Comparison of ENCODE assay signal across 7 cellular contexts in the genomic region with DNA sequence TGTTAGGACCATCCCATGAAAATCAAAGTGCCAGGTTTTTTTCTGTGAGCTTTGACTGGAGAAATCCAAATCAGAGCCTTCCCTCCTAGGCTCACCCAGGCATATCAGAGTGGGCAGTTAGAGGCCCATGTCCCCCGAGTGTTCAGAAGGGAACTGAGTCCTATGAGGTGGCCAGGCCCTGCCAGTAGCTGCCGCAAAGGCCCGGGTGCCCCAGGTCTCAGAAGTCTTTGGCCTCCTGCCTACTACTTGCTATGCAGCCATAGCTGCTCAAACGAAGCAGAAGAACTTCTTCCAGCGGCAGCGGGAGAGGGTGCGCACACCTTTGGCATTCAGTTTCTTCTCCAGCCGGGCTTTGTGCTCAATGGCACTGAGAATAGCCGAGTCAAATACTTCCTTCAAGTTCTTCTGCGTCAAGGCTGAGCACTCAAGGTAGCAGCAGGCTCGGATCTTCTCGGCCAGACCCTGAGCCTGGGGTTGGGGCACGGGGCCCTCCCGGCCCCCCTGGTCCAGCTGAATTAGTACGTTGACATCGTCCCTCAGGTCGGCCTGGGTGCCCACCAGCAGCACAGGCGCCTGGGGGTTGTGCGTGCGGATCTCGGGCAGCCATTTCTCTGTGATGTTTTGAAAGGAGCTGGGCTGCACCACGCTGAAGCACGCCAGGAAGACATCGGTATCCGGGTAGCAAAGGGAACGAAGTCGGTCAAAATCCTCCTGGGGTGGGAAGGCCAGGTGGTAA. TPM values are rescaled to one million over a fixed set of nuclear protein-coding genes. Genes with fewer than 3 reads are reported as not detected.
DNase-seq lines count a peak whose midpoint lies in the region; ATAC-seq, FAIRE-seq and TF ChIP-seq lines count a peak whose summit lies in the region.
"Had no signal": no experiment of that assay in that cellular context is flagged by ENCODE, and none has a peak within 500 bp of the region (broad histone marks: within the 10 kb centered on the region; RNA-seq: fewer than 3 reads in every experiment).

No MANE protein-coding gene starts in this region.

- H3K4me1 Mint-ChIP-seq in T-cell (peaks cover 7 to 11% (median 8%) of the 10 kb centered on the region in 3 donors), mesothelial cell of epicardium (peaks cover 18% of the 10 kb centered on the region)

- no peak for FAIRE-seq in D721Med (lab: Jason Lieb, UNC)

- CTCF ChIA-PET in T-cell (lab: Charles Lee): interaction anchor here (0.6 to 1.6 kb wide), 7 partner anchors 13 to 61 kb away, joined by 3 to 9 read pairs (median 4); a partner anchor contains a TSS

- H3K36me3 Mint-ChIP-seq in T-cell (no peaks in the 10 kb centered on the region), mesothelial cell of epicardium (no peaks in the 10 kb centered on the region)

- H3K27ac Mint-ChIP-seq in T-cell (no peak overlapping the region), mesothelial cell of epicardium (no peak overlapping the region)

- TF ChIP-seq CTCF in D721Med (IDR thresholded peaks at IDR 0.05; ENCODE audit: insufficient read depth, missing control alignments): no peak
- TF ChIP-seq CTCF in mesothelial cell of epicardium (IDR thresholded peaks at IDR 0.05; ENCODE audit: unreplicated experiment): no peak

- POLR2A ChIA-PET in T-cell (lab: Charles Lee): no interaction called here

- DNase-seq in D721Med (ENCODE audit: insufficient read length, low spot score) (peak; percentile 12), T-cell (no peak), mesothelial cell of epicardium (ENCODE audit: low spot score in 2 of 2, unreplicated experiment in 2 of 2) (no peak), occipital lobe (lab: John Stamatoyannopoulos, UW) (no peak), GM19238 (ENCODE audit: insufficient read length, low spot score) (no peak)

- H3K4me3 Mint-ChIP-seq in T-cell: peak overlapping the region; percentile 65 to 84 (median 75)
- peak overlapping the region; percentile 70 for H3K4me3 Mint-ChIP-seq in mesothelial cell of epicardium

- ATAC-seq in T-cell (replicated peaks in 1 of 4): no peak
- ATAC-seq in HG02885 (IDR thresholded peaks at IDR 0.05; ENCODE audit: poor library complexity, unreplicated experiment): no peak

- H3K9me3 Mint-ChIP-seq in T-cell: no peaks in the 10 kb centered on the region
- H3K9me3 Mint-ChIP-seq in mesothelial cell of epicardium: no peaks in the 10 kb centered on the region

- H3K27me3 Mint-ChIP-seq in T-cell (peaks cover 3 to 6% of the 10 kb centered on the region in 2 donors), mesothelial cell of epicardium (ENCODE audit: low read depth) (peaks cover 16% of the 10 kb centered on the region)

RNA-seq across cellular contexts. Expression of a gene that starts 1.1 kb away (rescaled TPM):
- total RNA-seq in T-cell: not detected
- 3.4 to 4.4 TPM (median 3.4 TPM) in 3 replicates for total RNA-seq in mesothelial cell of epicardium
- 10.8 TPM for total RNA-seq in occipital lobe

RNA-seq across cellular contexts. Expression of a gene that starts 21.3 kb away (rescaled TPM):
- total RNA-seq in T-cell (10 to 100 TPM; 16.2 to 23.4 (median 21.3) TPM), mesothelial cell of epicardium (30.1 to 31.2 TPM (median 30.5 TPM) in 3 replicates), occipital lobe (27.5 TPM)

RNA-seq across cellular contexts. Expression of a gene that starts 29.1 kb away (rescaled TPM):
- total RNA-seq in T-cell: 1 to 10 TPM; 1.6 to 6.6 (median 5.1) TPM
- total RNA-seq in mesothelial cell of epicardium: 141 to 152 TPM (median 147 TPM) in 3 replicates
- total RNA-seq in occipital lobe: 5.1 TPM

RNA-seq across cellular contexts. Expression of a gene that starts 44.5 kb away (rescaled TPM):
- total RNA-seq in T-cell (not detected), mesothelial cell of epicardium (0.63 to 1.7 TPM (median 1.2 TPM) in 3 replicates), occipital lobe (not detected)
- total RNA-seq: lung had no signal

RNA-seq across cellular contexts. Expression of a gene that starts 56.2 kb away (rescaled TPM):
- total RNA-seq in T-cell (under 1 TPM in 3 of 5 donors, not detected in 2; 0.12 to 0.25 (median 0.13) TPM), mesothelial cell of epicardium (0.20 to 0.31 TPM (median 0.24 TPM) in 3 replicates), occipital lobe (4.8 TPM)

Comparison
In these comparisons a context has a peak if more than half of its experiments do, and no peak if none do; other contexts are left out.
1. RNA of a gene that starts 29.1 kb away (total RNA-seq): 141 to 152 TPM in mesothelial cell of epicardium; 5.1 TPM in occipital lobe (single experiment) and 1.6 to 6.6 TPM in T-cell; every median in the first group is over 10 times any median in the second.